ENCODE assay signal across 10 cellular contexts in genomic region chr12:79997115-79997805, GRCh38.
DNase-seq lines count a peak whose midpoint lies in the region; ATAC-seq and TF ChIP-seq lines count a peak whose summit lies in the region.
"Had no signal": no experiment of that assay in that cellular context is flagged by ENCODE, and none has a peak within 500 bp of the region (broad histone marks: within the 10 kb centered on the region; RNA-seq: fewer than 3 reads in every experiment).

No MANE protein-coding gene starts in this region.

- no peaks in the 10 kb centered on the region for H3K27me3 ChIP-seq in upper lobe of left lung

- no peaks in the 10 kb centered on the region for H3K27me3 Mint-ChIP-seq in natural killer cell (ENCODE audit: low read depth in 2 of 2)

- H3K9me3 ChIP-seq in upper lobe of left lung, result no peaks in the 10 kb centered on the region

- no peak overlapping the region for H3K4me3 ChIP-seq in upper lobe of left lung

- H3K9me3 Mint-ChIP-seq in natural killer cell, result no peaks in the 10 kb centered on the region

- TF ChIP-seq CTCF in natural killer cell (IDR thresholded peaks at IDR 0.05) (no peak), upper lobe of left lung (IDR thresholded peaks at IDR 0.05) (no peak)

- H3K36me3 ChIP-seq in upper lobe of left lung, result no peaks in the 10 kb centered on the region

- no peaks in the 10 kb centered on the region for H3K36me3 Mint-ChIP-seq in natural killer cell

- no peak for TF ChIP-seq POLR2A in upper lobe of left lung (IDR thresholded peaks at IDR 0.05)

- no peaks in the 10 kb centered on the region for H3K4me1 ChIP-seq in upper lobe of left lung

- no peak overlapping the region for H3K27ac ChIP-seq in upper lobe of left lung

- peak; percentile 98 for ATAC-seq in GM19025 (IDR thresholded peaks at IDR 0.05; ENCODE audit: low read depth, unreplicated experiment)
- peak; percentile 99 for ATAC-seq in HG02763 (IDR thresholded peaks at IDR 0.05; ENCODE audit: unreplicated experiment)
- no peak for ATAC-seq in natural killer cell
- ATAC-seq in upper lobe of left lung (ENCODE audit: low FRiP score in 2 of 2), result no peak

- TF ChIP-seq EP300 in upper lobe of left lung (IDR thresholded peaks at IDR 0.05), result no peak

- no peak overlapping the region for H3K4me3 Mint-ChIP-seq in natural killer cell

- DNase-seq in LHCN-M2 (ENCODE audit: low read depth) (peak; percentile 46), myocyte (ENCODE audit: low read depth) (peak; percentile 34), natural killer cell (no peak), NCI-H2171 treated with DMSO at 0.1 percent for 48 hours (lab: John Stamatoyannopoulos, UW) (no peak), upper lobe of left lung (no peak), AG08396 (ENCODE audit: low spot score) (no peak)
- DNase-seq: substantia nigra, T-helper 9 cell had no signal

- 77% methylated on average over 2 of the region's 2 CpGs for WGBS in upper lobe of left lung, 2 donors

- intact Hi-C loops in natural killer cell (cut with micrococcal nuclease), result no loop called here

- no peaks in the 10 kb centered on the region for H3K4me1 Mint-ChIP-seq in natural killer cell

- H3K27ac Mint-ChIP-seq in natural killer cell, result no peak overlapping the region

Comparison
In these comparisons a context has a peak if more than half of its experiments do, and no peak if none do; other contexts are left out.
1. ATAC-seq: peak in GM19025 (single experiment) and HG02763 (single experiment); none in natural killer cell (0 of 3) and upper lobe of left lung (0 of 2).
2. DNase-seq: peak in LHCN-M2 (single experiment) and myocyte (single experiment); none in natural killer cell (single experiment), NCI-H2171 treated with DMSO at 0.1 percent for 48 hours (single experiment), upper lobe of left lung (0 of 2) and AG08396 (single experiment).